ENCODE assay signal across 5 cellular contexts in the genomic region with DNA sequence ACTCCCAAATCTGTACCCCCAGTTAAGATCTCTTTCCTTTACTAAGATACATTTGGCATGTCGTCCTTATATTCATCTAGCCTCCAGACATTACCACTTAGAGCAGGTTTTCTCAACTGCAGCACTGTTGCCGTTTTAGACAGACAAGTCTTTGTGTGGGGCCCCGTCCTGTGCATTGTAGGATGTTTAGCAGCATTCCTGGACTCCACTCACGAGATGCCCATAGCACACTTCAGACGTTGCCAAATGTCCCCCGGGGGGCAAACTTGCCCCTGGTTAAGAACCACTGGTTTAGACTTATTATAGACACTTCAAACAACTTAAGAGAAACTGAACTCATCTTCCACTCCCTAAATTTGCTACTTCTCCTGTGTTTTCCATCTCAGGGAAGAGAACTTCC. TPM values are rescaled to one million over a fixed set of nuclear protein-coding genes. Genes with fewer than 3 reads are reported as not detected.
"Had no signal": no experiment of that assay in that cellular context is flagged by ENCODE, and none has a peak within 500 bp of the region (broad histone marks: within the 10 kb centered on the region; RNA-seq: fewer than 3 reads in every experiment).

No MANE protein-coding gene starts in this region.

RNA-seq across cellular contexts. Expression of gene TBC1D26, which starts 56.1 kb away (rescaled TPM):
- total RNA-seq: HepG2, HT-29, HT1080, IMR-90 had no signal
- polyA plus RNA-seq: IgD-negative memory B cell had no signal

RNA-seq across cellular contexts. Expression of gene FBXW10B, which starts 56.5 kb away (rescaled TPM):
- polyA plus RNA-seq: IgD-negative memory B cell had no signal
